In the genomic region with DNA sequence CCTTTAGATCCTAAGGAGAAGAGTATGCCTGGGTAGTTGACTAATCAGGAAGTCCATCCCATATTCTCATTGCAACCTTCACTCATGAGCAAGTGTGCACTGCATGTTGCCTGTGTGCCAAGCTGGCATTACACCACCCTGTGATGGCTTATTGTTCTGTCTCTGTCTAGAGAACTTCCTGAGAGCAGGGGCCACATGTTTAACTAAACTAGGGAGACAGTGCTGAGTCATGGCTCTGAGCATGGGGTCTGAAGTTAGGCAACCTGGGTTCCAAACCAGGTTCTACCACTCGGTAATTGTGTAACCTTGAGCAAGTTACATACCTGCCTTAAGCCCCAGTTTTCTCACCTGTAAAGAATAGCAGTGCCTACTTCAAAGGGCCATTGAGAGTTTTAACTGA, we compare ENCODE assay signal across 10 cellular contexts. TPM values are rescaled to one million over a fixed set of nuclear protein-coding genes. Genes with fewer than 3 reads are reported as not detected.
DNase-seq lines count a peak whose midpoint lies in the region; ATAC-seq, FAIRE-seq and TF ChIP-seq lines count a peak whose summit lies in the region.
"Had no signal": no experiment of that assay in that cellular context is flagged by ENCODE, and none has a peak within 500 bp of the region (broad histone marks: within the 10 kb centered on the region; RNA-seq: fewer than 3 reads in every experiment).

No MANE protein-coding gene starts in this region.

- no peaks in the 10 kb centered on the region for H3K9me2 ChIP-seq in PC-3 (replicated peaks; ENCODE audit: low read length)

- no peaks in the 10 kb centered on the region for H3K27me3 ChIP-seq in PC-3 (ENCODE audit: low read length)

- H3K4me3 Mint-ChIP-seq in osteocyte (ENCODE audit: unreplicated experiment), result no peak overlapping the region

- no peak for TF ChIP-seq POLR2A in H54 (IDR thresholded peaks at IDR 0.05; ENCODE audit: low read depth, low read length)

- H3K4me2 ChIP-seq in PC-3 (ENCODE audit: low read length), result 0 out of 2 replicates have a peak overlapping the region, but pooled peaks have one; percentile 0

- peak overlapping the region; percentile 17 for H3K27ac Mint-ChIP-seq in osteocyte (ENCODE audit: unreplicated experiment)

- no peak for FAIRE-seq in H54 (lab: Jason Lieb, UNC)

- no peaks in the 10 kb centered on the region for H3K79me2 ChIP-seq in PC-3 (ENCODE audit: low read length)

- POLR2A ChIA-PET in PC-3 (lab: Charles Lee; ENCODE audit: unreplicated experiment), result no interaction called here

- TF ChIP-seq CTCF in PC-3 (conservative IDR thresholded peaks at IDR 0.05; ENCODE audit: low read depth, low read length), result no peak
- TF ChIP-seq CTCF in osteocyte (IDR thresholded peaks at IDR 0.05), result no peak

- CTCF ChIA-PET in PC-3 (lab: Charles Lee), result no interaction called here

- ATAC-seq in PC-3, result peak; percentile 57

- intact Hi-C loops in PC-3 (cut with micrococcal nuclease), result no loop called here

- H3F3A ChIP-seq in PC-3 (ENCODE audit: low read length, unreplicated experiment), result no peaks in the 10 kb centered on the region

- H3K9me3 ChIP-seq in PC-3 (ENCODE audit: low read length), result no peaks in the 10 kb centered on the region

- H3K4me1 ChIP-seq in PC-3 (ENCODE audit: insufficient read depth, low read length), result peaks cover 15% of the 10 kb centered on the region

- peak; percentile 11 for DNase-seq in H54 (ENCODE audit: insufficient read length, low spot score)
- DNase-seq in PC-3, result peak; percentile 73
- peak; percentile 29 for DNase-seq in fibroblast of gingiva (ENCODE audit: low read depth)
- no peak for DNase-seq in osteocyte (ENCODE audit: extremely low spot score, unreplicated experiment)
- no peak for DNase-seq in superior temporal gyrus (ENCODE audit: extremely low spot score)
- DNase-seq in iPS-NIHi11 (ENCODE audit: low spot score), result no peak
- DNase-seq in COLO829 (ENCODE audit: low spot score), result no peak
- no peak for DNase-seq in NCI-H510A treated with DMSO at 0.1 percent for 48 hours (lab: John Stamatoyannopoulos, UW)
- DNase-seq: GDM1, NCI-H2171 had no signal

- peak overlapping the region; percentile 19; the same call in 1 of the 2 replicates for H2AFZ ChIP-seq in PC-3 (ENCODE audit: low read length)

- peak overlapping the region; percentile 22 for H3K27ac ChIP-seq in PC-3 (ENCODE audit: low read length)

- BruUV-seq in PC-3 (replicated peaks; lab: Mats Ljungman, UMichigan), result no TSS peak

- H3K27me3 Mint-ChIP-seq in osteocyte (ENCODE audit: unreplicated experiment), result no peaks in the 10 kb centered on the region

- H3K36me3 Mint-ChIP-seq in osteocyte (ENCODE audit: unreplicated experiment), result peaks cover 21% of the 10 kb centered on the region

- H3K9ac ChIP-seq in PC-3 (ENCODE audit: low read length), result no peak overlapping the region

- H3K36me3 ChIP-seq in PC-3 (ENCODE audit: low read depth, low read length), result no peaks in the 10 kb centered on the region

- H3K4me1 Mint-ChIP-seq in osteocyte (ENCODE audit: unreplicated experiment), result peaks cover 15% of the 10 kb centered on the region

- H3K4me3 ChIP-seq in PC-3 (ENCODE audit: low read length), result no peak overlapping the region

- no peaks in the 10 kb centered on the region for H4K20me1 ChIP-seq in PC-3 (ENCODE audit: low read length)

- peaks cover 4% of the 10 kb centered on the region for H3K9me3 Mint-ChIP-seq in osteocyte (ENCODE audit: unreplicated experiment)

RNA-seq across cellular contexts. Expression of a gene that starts 39.6 kb away (rescaled TPM):
- 0.75 and 2.3 TPM in 2 replicates for total RNA-seq in PC-3 (2014; rRNA removed)
- 1.0 and 2.1 TPM in 2 replicates for total RNA-seq in osteocyte

Comparison
In these comparisons a context has a peak if more than half of its experiments do, and no peak if none do; other contexts are left out.
1. DNase-seq: peak in H54 (single experiment), PC-3 (single experiment) and fibroblast of gingiva (single experiment); none in osteocyte (single experiment), superior temporal gyrus (single experiment), iPS-NIHi11 (single experiment), COLO829 (single experiment) and NCI-H510A treated with DMSO at 0.1 percent for 48 hours (single experiment).